ENCODE assay signal across 23 cellular contexts in genomic region chr15:100547961-100548360, GRCh38. TPM values are rescaled to one million over a fixed set of nuclear protein-coding genes. Genes with fewer than 3 reads are reported as not detected.
DNase-seq lines count a peak whose midpoint lies in the region; ATAC-seq, FAIRE-seq and TF ChIP-seq lines count a peak whose summit lies in the region.
"Had no signal": no experiment of that assay in that cellular context is flagged by ENCODE, and none has a peak within 500 bp of the region (broad histone marks: within the 10 kb centered on the region; RNA-seq: fewer than 3 reads in every experiment).

No MANE protein-coding gene starts in this region.

- no peak for TF ChIP-seq EP300 in A549 (IDR thresholded peaks at IDR 0.05)

- no peak for TF ChIP-seq RAD21 in A549 (conservative IDR thresholded peaks at IDR 0.05 in 1 of 2, IDR thresholded peaks at IDR 0.05 in 1 of 2)

- H3K4me1 Mint-ChIP-seq in H9 (no peaks in the 10 kb centered on the region), neural progenitor cell (no peaks in the 10 kb centered on the region)
- H3K4me1 Mint-ChIP-seq: B cell had no signal

- H3K27me3 ChIP-seq in H9 (ENCODE audit: insufficient read depth, low read length) = no peaks in the 10 kb centered on the region
- no peaks in the 10 kb centered on the region for H3K27me3 ChIP-seq in bronchial epithelial cell (ENCODE audit: control insufficient read depth, insufficient read depth, low read length)
- no peaks in the 10 kb centered on the region for H3K27me3 ChIP-seq in neural progenitor cell
- H3K27me3 ChIP-seq: BLaER1 treated with 17β-estradiol and CSF1 and Interleukin-3, amounts not matched to agents 10 nM and 100 nM had no signal

- no peak for DNase-seq in A549 (ENCODE audit: low read depth in 1 of 2, low spot score in 1 of 2)
- DNase-seq in H9 = no peak
- no peak for DNase-seq in bronchial epithelial cell (ENCODE audit: low read depth)
- DNase-seq in neural progenitor cell (ENCODE audit: low spot score) = no peak
- no peak for DNase-seq in stimulated activated naive CD8-positive, alpha-beta T cell treated with anti-CD3 and anti-CD28 coated beads, Interleukin-15, Interleukin-2, amounts not matched to agents 100 U/mL and 50 U/mL, for 24 hours
- DNase-seq in stimulated activated naive CD4-positive, alpha-beta T cell (lab: John Stamatoyannopoulos, UW) = no peak
- DNase-seq: 8988T; AML-193; Caco-2; Calu3; CD4-positive, alpha-beta T cell; CD8-positive, alpha-beta T cell; DMS79 treated with DMSO at 0.1 percent for 48 hours; GF-D8 had no signal

- no peak overlapping the region for H3T11ph ChIP-seq in H9 (ENCODE audit: low read length)

- H3K9me3 Mint-ChIP-seq in H9 (peaks cover 18 to 25% of the 10 kb centered on the region in 2 experiments; a peak in 4 of 5 replicates), neural progenitor cell (peaks cover 4% of the 10 kb centered on the region)
- H3K9me3 Mint-ChIP-seq: CD4-positive, alpha-beta T cell; CD8-positive, alpha-beta T cell had no signal

- peak overlapping the region; percentile 82; the same call in 1 of the 2 replicates for H3K14ac ChIP-seq in H9 (ENCODE audit: insufficient read depth, low read length)

- H3K27me3 Mint-ChIP-seq in H9 (ENCODE audit: low read depth) (no peaks in the 10 kb centered on the region; the same call in 1 of the 2 replicates), neural progenitor cell (ENCODE audit: insufficient read depth, low read depth) (peaks cover 2% of the 10 kb centered on the region)
- H3K27me3 Mint-ChIP-seq: CD4-positive, alpha-beta T cell had no signal

- ATAC-seq in A549 (peak; percentile 26 to 36; a peak in 4 of 6 replicates), GM18868 (IDR thresholded peaks at IDR 0.05; ENCODE audit: unreplicated experiment) (no peak)
- no peak for ATAC-seq in stimulated activated naive CD8-positive, alpha-beta T cell treated with anti-CD3 and anti-CD28 coated beads, Interleukin-15, Interleukin-2, amounts not matched to agents 100 U/mL and 50 U/mL, for 24 hours
- ATAC-seq: CD8-positive, alpha-beta T cell had no signal

- no peak overlapping the region for H4K8ac ChIP-seq in H9 (replicated peaks; ENCODE audit: insufficient read length, low read depth, low read length)

- H3K27ac ChIP-seq in A549 = no peak overlapping the region
- H3K27ac ChIP-seq in H9 (ENCODE audit: insufficient read length, low read depth, low read length) = no peak overlapping the region
- H3K27ac ChIP-seq in neural progenitor cell = no peak overlapping the region
- H3K27ac ChIP-seq: BLaER1 treated with 17β-estradiol and CSF1 and Interleukin-3, amounts not matched to agents 10 nM and 100 nM; C4-2B had no signal

- no peaks in the 10 kb centered on the region for H3K23me2 ChIP-seq in H9 (ENCODE audit: insufficient read length, low read depth, low read length, poor library complexity, severe bottlenecking)

- H2AFZ ChIP-seq in H9 (ENCODE audit: low read length) (no peak overlapping the region), neural progenitor cell (replicated peaks) (peak overlapping the region; percentile 26)

- no peaks in the 10 kb centered on the region for H4K20me1 ChIP-seq in H9 (ENCODE audit: control insufficient read depth, insufficient read depth, insufficient read length)
- no peaks in the 10 kb centered on the region for H4K20me1 ChIP-seq in neural progenitor cell (ENCODE audit: low read depth)
- H4K20me1 ChIP-seq: BLaER1 treated with 17β-estradiol and CSF1 and Interleukin-3, amounts not matched to agents 10 nM and 100 nM had no signal

- TF ChIP-seq CTCF in A549 (IDR thresholded peaks at IDR 0.05) = no peak
- TF ChIP-seq CTCF in H9 (conservative IDR thresholded peaks at IDR 0.05) = no peak
- TF ChIP-seq CTCF in bronchial epithelial cell (IDR thresholded peaks at IDR 0.05; ENCODE audit: insufficient read depth, low read length, severe bottlenecking) = no peak
- TF ChIP-seq CTCF in neural progenitor cell (IDR thresholded peaks at IDR 0.05) = no peak

- no peak overlapping the region for H3K18ac ChIP-seq in H9 (ENCODE audit: insufficient read length, low read depth, low read length)

- H3K27ac Mint-ChIP-seq in H9 = peak overlapping the region in 1 of 3 experiments; percentile 27; a peak in 1 of 7 replicates
- no peak overlapping the region for H3K27ac Mint-ChIP-seq in neural progenitor cell
- H3K27ac Mint-ChIP-seq: B cell; CD4-positive, alpha-beta T cell had no signal

- no peak overlapping the region for H3K4ac ChIP-seq in H9 (ENCODE audit: low read depth, low read length)

- H2BK120ac ChIP-seq in H9 (ENCODE audit: low read depth, low read length, poor library complexity, severe bottlenecking) = no peak overlapping the region

- no peaks in the 10 kb centered on the region for H3F3A ChIP-seq in neural progenitor cell (ENCODE audit: low read depth)

- H3K36me3 ChIP-seq in bronchial epithelial cell (ENCODE audit: control insufficient read depth, insufficient read depth, low read length) = no peaks in the 10 kb centered on the region
- no peaks in the 10 kb centered on the region for H3K36me3 ChIP-seq in neural progenitor cell

- H3K9ac ChIP-seq in H9 (ENCODE audit: extremely low read depth, insufficient read length, low read length) (no peak overlapping the region), neural progenitor cell (no peak overlapping the region)
- H3K9ac ChIP-seq: BLaER1 treated with 17β-estradiol and CSF1 and Interleukin-3, amounts not matched to agents 10 nM and 100 nM had no signal

- no peak overlapping the region for H2BK5ac ChIP-seq in H9 (ENCODE audit: insufficient read length, low read length)

- H3K4me1 ChIP-seq in A549 (no peaks in the 10 kb centered on the region), H9 (ENCODE audit: insufficient read depth, low read length) (no peaks in the 10 kb centered on the region), neural progenitor cell (no peaks in the 10 kb centered on the region)
- H3K4me1 ChIP-seq: Caco-2 had no signal

- H3K4me3 Mint-ChIP-seq in H9 (no peak overlapping the region), neural progenitor cell (no peak overlapping the region)
- H3K4me3 Mint-ChIP-seq: B cell; CD4-positive, alpha-beta T cell; CD8-positive, alpha-beta T cell had no signal

- H3K56ac ChIP-seq in H9 (ENCODE audit: insufficient read length, low read depth, low read length) = no peak overlapping the region

- H3K36me3 Mint-ChIP-seq in H9 (ENCODE audit: insufficient read depth in 1 of 3, low read depth in 3 of 3) (peaks cover 0 to 7% (median 5%) of the 10 kb centered on the region in 3 experiments; a peak in 3 of 7 replicates), neural progenitor cell (peaks cover 4% of the 10 kb centered on the region)

- no peak overlapping the region for H4K91ac ChIP-seq in H9 (ENCODE audit: insufficient read length, low read depth, low read length)

- no peak overlapping the region for H2BK20ac ChIP-seq in H9 (ENCODE audit: low read depth, low read length, poor library complexity, severe bottlenecking)

- H2BK12ac ChIP-seq in H9 (ENCODE audit: insufficient read length, low read depth, low read length) = no peak overlapping the region

- WGBS in A549 (ENCODE audit: missing lambda C conversion rate) = 16% methylated on average over 5 of the region's 5 CpGs
- no CpG with 5 or more reads among the region's 5 CpGs for WGBS in H9 (ENCODE audit: extremely low coverage, insufficient read length, low lambda C conversion rate)

- FAIRE-seq in A549 (lab: Jason Lieb, UNC) = no peak
- peak; percentile 73 for FAIRE-seq in bronchial epithelial cell (lab: Jason Lieb, UNC)
- FAIRE-seq: A204.1, D721Med, G401.6, GM12891 had no signal

- no peak overlapping the region for H3K23ac ChIP-seq in H9 (ENCODE audit: insufficient read length, low read depth, low read length)

- H3K4me2 ChIP-seq in A549 = no peak overlapping the region
- no peak overlapping the region for H3K4me2 ChIP-seq in H9 (ENCODE audit: insufficient read depth, insufficient read length, low read length)
- H3K4me2 ChIP-seq in neural progenitor cell = no peak overlapping the region
- H3K4me2 ChIP-seq: BLaER1 treated with 17β-estradiol and CSF1 and Interleukin-3, amounts not matched to agents 10 nM and 100 nM had no signal

- CTCF ChIA-PET in A549 (lab: Yijun Ruan, JAX) = interaction anchor here (0.9 kb wide), 1 partner anchor 22 kb away, joined by 3 read pairs; no protein-coding TSS in a partner anchor

- no peak overlapping the region for H2AK5ac ChIP-seq in H9 (ENCODE audit: insufficient read length, low read length)

- no peaks in the 10 kb centered on the region for H3K79me1 ChIP-seq in H9 (ENCODE audit: insufficient read depth, low read depth, low read length, poor library complexity, severe bottlenecking)

- H3K9me3 ChIP-seq in A549 (no peaks in the 10 kb centered on the region), H9 (ENCODE audit: control insufficient read depth, low read depth, low read length) (peaks cover 8% of the 10 kb centered on the region), neural progenitor cell (ENCODE audit: low read depth) (no peaks in the 10 kb centered on the region)
- H3K9me3 ChIP-seq: Caco-2 had no signal

- POLR2A ChIA-PET in A549 (lab: Yijun Ruan, JAX) = no interaction called here

- no peak overlapping the region for H4K5ac ChIP-seq in H9 (ENCODE audit: insufficient read length, low read depth, low read length)

- H3K79me2 ChIP-seq in H9 (ENCODE audit: insufficient read depth, low read length) (no peaks in the 10 kb centered on the region), neural progenitor cell (ENCODE audit: low read depth) (no peaks in the 10 kb centered on the region)

- H3K4me3 ChIP-seq in A549 (no peak overlapping the region), bronchial epithelial cell (ENCODE audit: low read depth, low read length) (no peak overlapping the region), neural progenitor cell (no peak overlapping the region)
- H3K4me3 ChIP-seq: BLaER1 treated with 17β-estradiol and CSF1 and Interleukin-3, amounts not matched to agents 10 nM and 100 nM had no signal

- H2BK15ac ChIP-seq in H9 (ENCODE audit: low read depth, low read length) = no peak overlapping the region

- no peak for TF ChIP-seq POLR2A in A549 (IDR thresholded peaks at IDR 0.05; ENCODE audit: low read length)

RNA-seq across cellular contexts. Expression of gene CERS3, which starts 19.2 kb away (rescaled TPM):
- polyA plus RNA-seq in A549 (2011; rRNA removed) (not detected in 2 replicates), A549 (2017; fragmentation: RNase III; extraction: RNeasy Plus Mini Kit Qiagen cat#74134 plus additional on column Dnase treatment) (not detected in 3 replicates)
- not detected in 2 replicates for polyA plus RNA-seq in A549 (2012; cell fraction: cytosol; rRNA removed)
- not detected in 2 replicates for polyA plus RNA-seq in A549 (2012; cell fraction: nucleus; rRNA removed)
- not detected in 2 replicates for polyA minus RNA-seq in A549 (2011; rRNA and poly(A)+ RNA removed)
- total RNA-seq in H9 (2021) (1.3 and 1.4 TPM in 2 replicates), bronchial epithelial cell (4.7 and 27.3 TPM in 2 replicates), neural progenitor cell (ENCODE audit: low replicate concordance) (0.15 TPM in 1 of 2 replicates, not detected in the other)
- total RNA-seq: Caco-2 had no signal
- polyA plus RNA-seq: BJ had no signal

RNA-seq across cellular contexts. Expression of gene LINS1, which starts 54.0 kb away (rescaled TPM):
- polyA plus RNA-seq in A549 (2011; rRNA removed) = 23.1 and 24.6 TPM in 2 replicates
- 6.4 and 6.9 TPM in 2 replicates for polyA plus RNA-seq in A549 (2012; cell fraction: cytosol; rRNA removed)
- 8.8 and 15.3 TPM in 2 replicates for polyA plus RNA-seq in A549 (2012; cell fraction: nucleus; rRNA removed)
- polyA plus RNA-seq in A549 (2017; fragmentation: RNase III; extraction: RNeasy Plus Mini Kit Qiagen cat#74134 plus additional on column Dnase treatment) = 10.0 to 12.1 TPM (median 11.1 TPM) in 3 replicates
- polyA minus RNA-seq in A549 (2011; rRNA and poly(A)+ RNA removed) = 24.5 and 25.5 TPM in 2 replicates
- 8.8 and 11.2 TPM in 2 replicates for total RNA-seq in H9 (2021)
- 7.6 and 7.8 TPM in 2 replicates for total RNA-seq in bronchial epithelial cell
- 15.1 and 18.7 TPM in 2 replicates for total RNA-seq in neural progenitor cell (ENCODE audit: low replicate concordance)

RNA-seq across cellular contexts. Expression of gene ASB7, which starts 54.4 kb away (rescaled TPM):
- polyA plus RNA-seq in A549 (2011; rRNA removed) = 19.3 and 21.6 TPM in 2 replicates
- 7.1 and 7.6 TPM in 2 replicates for polyA plus RNA-seq in A549 (2012; cell fraction: cytosol; rRNA removed)
- polyA plus RNA-seq in A549 (2012; cell fraction: nucleus; rRNA removed) = 4.0 and 5.4 TPM in 2 replicates
- 8.2 to 9.2 TPM (median 8.4 TPM) in 3 replicates for polyA plus RNA-seq in A549 (2017; fragmentation: RNase III; extraction: RNeasy Plus Mini Kit Qiagen cat#74134 plus additional on column Dnase treatment)
- polyA minus RNA-seq in A549 (2011; rRNA and poly(A)+ RNA removed) = 28.6 and 33.4 TPM in 2 replicates
- 12.8 and 13.9 TPM in 2 replicates for total RNA-seq in H9 (2021)
- total RNA-seq in bronchial epithelial cell = 12.6 and 13.6 TPM in 2 replicates
- 15.3 and 18.3 TPM in 2 replicates for total RNA-seq in neural progenitor cell (ENCODE audit: low replicate concordance)

Comparison
In these comparisons a context has a peak if more than half of its experiments do, and no peak if none do; other contexts are left out.
1. ATAC-seq: peak in A549 (2 of 2); none in stimulated activated naive CD8-positive, alpha-beta T cell treated with anti-CD3 and anti-CD28 coated beads, Interleukin-15, Interleukin-2, amounts not matched to agents 100 U/mL and 50 U/mL, for 24 hours (single experiment) and GM18868 (single experiment).